Comparison of ENCODE assay signal across 1 cellular context in genomic region chr15:32674681-32675080, GRCh38.
TF ChIP-seq lines count a peak whose summit lies in the region.

No MANE protein-coding gene starts in this region.

TF ChIP-seq in IMR-90, 13 proteins besides CTCF, POLR2A, EP300 and RAD21:
- no peak for TF ChIP-seq USF2 (IDR thresholded peaks at IDR 0.05; ENCODE audit: low read depth, low read length)
- TF ChIP-seq CHD1 (IDR thresholded peaks at IDR 0.05; ENCODE audit: low read depth, low read length): no peak
- no peak for TF ChIP-seq NFE2L2 (IDR thresholded peaks at IDR 0.05; ENCODE audit: low read depth, low read length)
- TF ChIP-seq MAZ (IDR thresholded peaks at IDR 0.05; ENCODE audit: borderline replicate concordance, low read depth, low read length): no peak
- TF ChIP-seq FOS (IDR thresholded peaks at IDR 0.05; ENCODE audit: low read depth, low read length): no peak
- TF ChIP-seq SMC3 (IDR thresholded peaks at IDR 0.05; ENCODE audit: low read depth, low read length): no peak
- no peak for TF ChIP-seq BHLHE40 (IDR thresholded peaks at IDR 0.05; ENCODE audit: low read depth, low read length)
- TF ChIP-seq RCOR1 (IDR thresholded peaks at IDR 0.05; ENCODE audit: insufficient replicate concordance, low read length): no peak
- no peak for TF ChIP-seq ELK1 (IDR thresholded peaks at IDR 0.05; ENCODE audit: borderline replicate concordance, low read depth, low read length)
- TF ChIP-seq CEBPB (IDR thresholded peaks at IDR 0.05; ENCODE audit: low read depth, low read length): no peak
- TF ChIP-seq MAFK (IDR thresholded peaks at IDR 0.05; ENCODE audit: low read depth, low read length): no peak
- no peak for TF ChIP-seq RFX5 (IDR thresholded peaks at IDR 0.05; ENCODE audit: low read depth, low read length)
- no peak for TF ChIP-seq MXI1 (IDR thresholded peaks at IDR 0.05; ENCODE audit: borderline replicate concordance, low read depth, low read length)
